16 cellular contexts compared by ENCODE assay signal in genomic region chr4:98939446-98939845, GRCh38. TPM values are rescaled to one million over a fixed set of nuclear protein-coding genes. Genes with fewer than 3 reads are reported as not detected.
DNase-seq lines count a peak whose midpoint lies in the region; ATAC-seq and TF ChIP-seq lines count a peak whose summit lies in the region.
"Had no signal": no experiment of that assay in that cellular context is flagged by ENCODE, and none has a peak within 500 bp of the region (broad histone marks: within the 10 kb centered on the region; RNA-seq: fewer than 3 reads in every experiment).

No MANE protein-coding gene starts in this region.

- H3K4me3 ChIP-seq in vagina (no peak overlapping the region), tibial artery (no peak overlapping the region)
- H3K4me3 ChIP-seq: BLaER1, Peyer's patch, thyroid gland had no signal

- H3K36me3 ChIP-seq in vagina (no peaks in the 10 kb centered on the region), tibial artery (no peaks in the 10 kb centered on the region)
- H3K36me3 ChIP-seq: BLaER1, Peyer's patch, thyroid gland had no signal

- H3K4me1 ChIP-seq in vagina (no peaks in the 10 kb centered on the region), tibial artery (no peaks in the 10 kb centered on the region)
- H3K4me1 ChIP-seq: Peyer's patch, thyroid gland had no signal

- H3K4me1 Mint-ChIP-seq in stimulated activated effector memory CD8-positive, alpha-beta T cell treated with anti-CD3 and anti-CD28 coated beads, Interleukin-12 subunit alpha, Interleukin-12 subunit beta, amount 100 ng/mL, for 72 hours, result peaks cover 10% of the 10 kb centered on the region

- no peak for TF ChIP-seq CTCF in vagina (IDR thresholded peaks at IDR 0.05)
- no peak for TF ChIP-seq CTCF in tibial artery (IDR thresholded peaks at IDR 0.05)

- no peak overlapping the region for H3K27ac Mint-ChIP-seq in stimulated activated effector memory CD8-positive, alpha-beta T cell treated with anti-CD3 and anti-CD28 coated beads, Interleukin-12 subunit alpha, Interleukin-12 subunit beta, amount 100 ng/mL, for 72 hours
- H3K27ac Mint-ChIP-seq: activated naive CD4-positive, alpha-beta T cell treated with anti-CD3 and anti-CD28 coated beads, Interleukin-2, amount 50 U/mL, for 24 hours; naive thymus-derived CD4-positive, alpha-beta T cell had no signal

- no peaks in the 10 kb centered on the region for H3K9me3 Mint-ChIP-seq in stimulated activated effector memory CD8-positive, alpha-beta T cell treated with anti-CD3 and anti-CD28 coated beads, Interleukin-12 subunit alpha, Interleukin-12 subunit beta, amount 100 ng/mL, for 72 hours
- H3K9me3 Mint-ChIP-seq: activated naive CD4-positive, alpha-beta T cell treated with anti-CD3 and anti-CD28 coated beads, Interleukin-2, amount 50 U/mL, for 24 hours; naive thymus-derived CD4-positive, alpha-beta T cell had no signal

- H3K9me3 ChIP-seq in vagina (no peaks in the 10 kb centered on the region), tibial artery (no peaks in the 10 kb centered on the region)
- H3K9me3 ChIP-seq: BLaER1, Peyer's patch, thyroid gland had no signal

- H3K36me3 Mint-ChIP-seq in stimulated activated effector memory CD8-positive, alpha-beta T cell treated with anti-CD3 and anti-CD28 coated beads, Interleukin-12 subunit alpha, Interleukin-12 subunit beta, amount 100 ng/mL, for 72 hours, result no peaks in the 10 kb centered on the region
- H3K36me3 Mint-ChIP-seq: activated naive CD4-positive, alpha-beta T cell treated with anti-CD3 and anti-CD28 coated beads, Interleukin-2, amount 50 U/mL, for 24 hours; naive thymus-derived CD4-positive, alpha-beta T cell had no signal

- no peaks in the 10 kb centered on the region for H3K27me3 ChIP-seq in vagina
- H3K27me3 ChIP-seq in tibial artery, result no peaks in the 10 kb centered on the region
- H3K27me3 ChIP-seq: BLaER1, Peyer's patch, thyroid gland had no signal

- H3K4me3 Mint-ChIP-seq in stimulated activated effector memory CD8-positive, alpha-beta T cell treated with anti-CD3 and anti-CD28 coated beads, Interleukin-12 subunit alpha, Interleukin-12 subunit beta, amount 100 ng/mL, for 72 hours, result no peak overlapping the region
- H3K4me3 Mint-ChIP-seq: activated naive CD4-positive, alpha-beta T cell treated with anti-CD3 and anti-CD28 coated beads, Interleukin-2, amount 50 U/mL, for 24 hours; naive thymus-derived CD4-positive, alpha-beta T cell had no signal

- intact Hi-C loops in vagina (cut with DNase I), result no loop called here
- intact Hi-C loops in tibial artery (cut with DNase I; ENCODE audit: low total_unique reads), result no loop called here

- no peak for TF ChIP-seq POLR2A in vagina (IDR thresholded peaks at IDR 0.05)

- ATAC-seq in GM18867 (IDR thresholded peaks at IDR 0.05; ENCODE audit: unreplicated experiment) (peak; percentile 38), GM21526 (IDR thresholded peaks at IDR 0.05; ENCODE audit: low FRiP score, unreplicated experiment) (peak; percentile 43), HG03060 (IDR thresholded peaks at IDR 0.05; ENCODE audit: low read depth, unreplicated experiment) (peak; percentile 39)
- ATAC-seq in stimulated activated effector memory CD8-positive, alpha-beta T cell treated with anti-CD3 and anti-CD28 coated beads, Interleukin-12 subunit alpha, Interleukin-12 subunit beta, amount 100 ng/mL, for 72 hours, result peak; percentile 68

- no peak for DNase-seq in stimulated activated effector memory CD8-positive, alpha-beta T cell treated with anti-CD3 and anti-CD28 coated beads, Interleukin-12 subunit alpha, Interleukin-12 subunit beta, amount 100 ng/mL, for 72 hours (ENCODE audit: low spot score in 2 of 2)
- no peak for DNase-seq in vagina (ENCODE audit: extremely low spot score in 2 of 2)
- no peak for DNase-seq in NCI-H524 (lab: John Stamatoyannopoulos, UW)
- DNase-seq in tibial artery, result no peak
- DNase-seq: activated CD8-positive, alpha-beta memory T cell treated with anti-CD3 and anti-CD28 coated beads, Interleukin-2, amount 50 U/mL, for 4 hours; effector CD4-positive, alpha-beta T cell; NCI-H187; NCI-H524 treated with DMSO at 0.1 percent for 48 hours; Peyer's patch; thyroid gland had no signal

- H3K27ac ChIP-seq in vagina, result no peak overlapping the region
- no peak overlapping the region for H3K27ac ChIP-seq in tibial artery
- H3K27ac ChIP-seq: BLaER1, Peyer's patch, thyroid gland had no signal

RNA-seq across cellular contexts. Expression of gene EIF4E, which starts 10.5 kb away (rescaled TPM):
- 61.6 TPM for total RNA-seq in vagina

RNA-seq across cellular contexts. Expression of gene METAP1, which starts 56.1 kb away (rescaled TPM):
- 32.4 TPM for total RNA-seq in vagina
